15 cellular contexts compared by ENCODE assay signal in the genomic region with DNA sequence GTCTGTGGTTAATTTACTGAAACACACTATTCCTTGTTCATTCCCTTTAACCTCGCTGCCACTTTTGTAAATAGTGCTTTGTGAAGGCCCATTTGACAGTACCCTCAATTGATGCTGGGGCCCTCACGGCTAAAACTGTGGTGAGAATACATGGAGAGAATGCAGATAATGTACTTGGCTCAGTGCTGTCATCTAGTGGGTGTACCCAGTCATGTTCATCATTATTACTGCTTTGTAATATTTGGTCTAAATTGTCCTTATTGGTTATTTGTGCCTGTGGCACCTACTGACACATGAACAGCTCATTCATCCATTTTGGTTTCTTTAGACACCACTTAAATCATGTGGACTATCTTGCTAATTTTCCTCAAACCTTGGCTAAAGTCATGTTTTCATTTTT.
DNase-seq lines count a peak whose midpoint lies in the region; ATAC-seq and TF ChIP-seq lines count a peak whose summit lies in the region.
"Had no signal": no experiment of that assay in that cellular context is flagged by ENCODE, and none has a peak within 500 bp of the region (broad histone marks: within the 10 kb centered on the region; RNA-seq: fewer than 3 reads in every experiment).

No MANE protein-coding gene starts in this region.

- no peaks in the 10 kb centered on the region for H3K36me3 ChIP-seq in kidney epithelial cell (ENCODE audit: control insufficient read depth, insufficient read depth, low read length)
- no peaks in the 10 kb centered on the region for H3K36me3 ChIP-seq in CD4-positive, alpha-beta memory T cell (ENCODE audit: insufficient read depth, low read length)

- no peak overlapping the region for H3K4me3 ChIP-seq in kidney epithelial cell (ENCODE audit: low read depth, low read length)
- no peak overlapping the region for H3K4me3 ChIP-seq in CD4-positive, alpha-beta memory T cell (ENCODE audit: low read length in 2 of 2)

- no peaks in the 10 kb centered on the region for H3K9me3 ChIP-seq in CD4-positive, alpha-beta memory T cell (ENCODE audit: control insufficient read depth in 1 of 2, low read length in 2 of 2)

- no peak overlapping the region for H3K4me3 Mint-ChIP-seq in CD4-positive, alpha-beta memory T cell
- no peak overlapping the region for H3K4me3 Mint-ChIP-seq in activated CD8-positive, alpha-beta memory T cell treated with anti-CD3 and anti-CD28 coated beads, Interleukin-2, amount 10 ng/mL, durations not matched to agents 7 days and 5 days
- H3K4me3 Mint-ChIP-seq: brain had no signal

- TF ChIP-seq CTCF in C4-2B (conservative IDR thresholded peaks at IDR 0.05) (peak; percentile 69), kidney epithelial cell (IDR thresholded peaks at IDR 0.05; ENCODE audit: insufficient read depth, low read length, poor library complexity, severe bottlenecking) (peak; percentile 32)

- no peaks in the 10 kb centered on the region for H3K4me1 ChIP-seq in CD4-positive, alpha-beta memory T cell (ENCODE audit: insufficient read depth, low read length)
- H3K4me1 ChIP-seq: parathyroid adenoma had no signal

- no peak overlapping the region for H3K27ac Mint-ChIP-seq in CD4-positive, alpha-beta memory T cell
- H3K27ac Mint-ChIP-seq in activated CD8-positive, alpha-beta memory T cell treated with anti-CD3 and anti-CD28 coated beads, Interleukin-2, amount 10 ng/mL, durations not matched to agents 7 days and 5 days: no peak overlapping the region
- H3K27ac Mint-ChIP-seq: brain had no signal

- H3K4me1 Mint-ChIP-seq in CD4-positive, alpha-beta memory T cell: no peaks in the 10 kb centered on the region
- no peaks in the 10 kb centered on the region for H3K4me1 Mint-ChIP-seq in activated CD8-positive, alpha-beta memory T cell treated with anti-CD3 and anti-CD28 coated beads, Interleukin-2, amount 10 ng/mL, durations not matched to agents 7 days and 5 days
- H3K4me1 Mint-ChIP-seq: brain had no signal

- POLR2A ChIA-PET in CD4-positive, alpha-beta memory T cell (lab: Charles Lee; ENCODE audit: partially characterized antibody): no interaction called here

- ATAC-seq in GM18868 (IDR thresholded peaks at IDR 0.05; ENCODE audit: unreplicated experiment): peak; percentile 55
- ATAC-seq in activated CD8-positive, alpha-beta memory T cell treated with anti-CD3 and anti-CD28 coated beads, Interleukin-2, amount 10 ng/mL, durations not matched to agents 7 days and 5 days: no peak
- ATAC-seq: esophagus mucosa had no signal

- intact Hi-C loops in CD4-positive, alpha-beta memory T cell (cut with micrococcal nuclease): no loop called here

- DNase-seq in NCI-H82 (lab: John Stamatoyannopoulos, UW) (peak; percentile 1), kidney epithelial cell (ENCODE audit: low read depth) (no peak), retina (no peak)
- DNase-seq in CD4-positive, alpha-beta memory T cell: no peak
- DNase-seq in effector CD4-positive, alpha-beta T cell: no peak
- no peak for DNase-seq in activated CD8-positive, alpha-beta memory T cell treated with anti-CD3 and anti-CD28 coated beads, Interleukin-2, amount 10 ng/mL, durations not matched to agents 7 days and 5 days
- DNase-seq: activated CD8-positive, alpha-beta memory T cell treated with anti-CD3 and anti-CD28 coated beads, Interleukin-2, amount 50 U/mL, for 48 hours; islet precursor cell; stimulated activated CD4-positive, alpha-beta T cell treated with anti-CD3 and anti-CD28 coated beads, Interleukin-4, amount 100 ng/mL, for 24 hours; substantia nigra had no signal

- no peaks in the 10 kb centered on the region for H3K27me3 ChIP-seq in kidney epithelial cell (ENCODE audit: control insufficient read depth, insufficient read depth, low read length)
- no peaks in the 10 kb centered on the region for H3K27me3 ChIP-seq in CD4-positive, alpha-beta memory T cell (ENCODE audit: insufficient read depth, low read length)

- H3K27ac ChIP-seq in C4-2B: no peak overlapping the region
- no peak overlapping the region for H3K27ac ChIP-seq in CD4-positive, alpha-beta memory T cell (ENCODE audit: low read depth, low read length)
- H3K27ac ChIP-seq: parathyroid adenoma had no signal

- H3K36me3 Mint-ChIP-seq in CD4-positive, alpha-beta memory T cell: no peaks in the 10 kb centered on the region
- H3K36me3 Mint-ChIP-seq in activated CD8-positive, alpha-beta memory T cell treated with anti-CD3 and anti-CD28 coated beads, Interleukin-2, amount 10 ng/mL, durations not matched to agents 7 days and 5 days: no peaks in the 10 kb centered on the region
- H3K36me3 Mint-ChIP-seq: brain had no signal

- CTCF ChIA-PET in CD4-positive, alpha-beta memory T cell (lab: Charles Lee; ENCODE audit: partially characterized antibody): no interaction called here
- CTCF ChIA-PET in activated CD8-positive, alpha-beta memory T cell treated with anti-CD3 and anti-CD28 coated beads, Interleukin-2, amount 10 ng/mL, durations not matched to agents 7 days and 5 days (lab: Charles Lee): no interaction called here

- no peaks in the 10 kb centered on the region for H3K27me3 Mint-ChIP-seq in CD4-positive, alpha-beta memory T cell
- no peaks in the 10 kb centered on the region for H3K27me3 Mint-ChIP-seq in activated CD8-positive, alpha-beta memory T cell treated with anti-CD3 and anti-CD28 coated beads, Interleukin-2, amount 10 ng/mL, durations not matched to agents 7 days and 5 days
- H3K27me3 Mint-ChIP-seq: brain had no signal

- H3K9me3 Mint-ChIP-seq in CD4-positive, alpha-beta memory T cell: peaks cover 0 to 6% (median 0%) of the 10 kb centered on the region in 8 donors
- no peaks in the 10 kb centered on the region for H3K9me3 Mint-ChIP-seq in activated CD8-positive, alpha-beta memory T cell treated with anti-CD3 and anti-CD28 coated beads, Interleukin-2, amount 10 ng/mL, durations not matched to agents 7 days and 5 days (ENCODE audit: low read depth)
